9 cellular contexts compared by ENCODE assay signal in the genomic region with DNA sequence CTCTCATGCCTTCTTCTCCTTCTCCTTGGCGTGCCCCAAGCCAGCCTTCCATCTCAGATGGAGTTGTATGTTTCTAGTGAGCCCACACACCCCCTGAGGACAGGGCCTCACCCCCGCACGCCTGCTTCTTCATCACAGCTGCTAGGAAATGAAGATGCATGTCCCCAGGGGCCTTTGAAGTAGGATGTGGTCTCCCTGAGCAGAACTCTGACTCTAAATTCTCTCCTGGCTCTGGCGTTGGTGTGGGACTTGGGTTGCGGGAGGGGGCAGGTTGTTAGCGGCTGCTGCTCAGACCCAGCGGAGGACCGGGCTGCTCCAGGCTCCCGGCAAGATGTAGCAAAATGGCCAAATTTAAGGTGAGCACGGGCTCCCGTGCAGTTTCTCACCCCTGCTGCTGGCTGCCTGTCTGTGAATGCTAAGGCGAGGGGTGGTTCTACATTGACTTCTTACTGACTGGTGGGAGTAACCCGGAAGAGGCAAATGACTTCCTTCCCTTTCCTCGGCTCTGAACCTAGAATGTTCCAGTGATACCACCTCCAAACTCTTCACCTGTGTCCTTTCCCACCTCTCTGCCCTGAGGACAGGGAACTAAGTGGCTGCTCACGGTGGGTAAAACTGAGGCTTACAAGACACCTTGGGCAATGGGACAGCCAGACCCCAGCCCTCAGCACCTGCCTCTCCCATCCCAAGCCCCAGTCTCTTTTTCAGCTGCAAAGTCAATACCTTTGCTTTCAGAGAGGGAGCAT. TPM values are rescaled to one million over a fixed set of nuclear protein-coding genes. Genes with fewer than 3 reads are reported as not detected.
DNase-seq lines count a peak whose midpoint lies in the region; ATAC-seq, FAIRE-seq and TF ChIP-seq lines count a peak whose summit lies in the region.
"Had no signal": no experiment of that assay in that cellular context is flagged by ENCODE, and none has a peak within 500 bp of the region (broad histone marks: within the 10 kb centered on the region; RNA-seq: fewer than 3 reads in every experiment).

No MANE protein-coding gene starts in this region.

- intact Hi-C loops in psoas muscle (cut with DNase I): no loop called here

- H3K9me3 ChIP-seq in psoas muscle: no peaks in the 10 kb centered on the region

- in situ Hi-C loops in astrocyte of the spinal cord (cut with HindIII; ENCODE audit: low sequenced_read_pairs): no loop called here

- WGBS in psoas muscle, 3 donors: 73 to 82% (median 76%) methylated on average over 15 of the region's 15 CpGs

- DNase-seq in GM18507 (ENCODE audit: extremely low spot score, insufficient read length, low read depth): no peak
- peak; percentile 80 for DNase-seq in Jurkat, Clone E6-1 (ENCODE audit: low read depth, low spot score)
- DNase-seq in astrocyte of the spinal cord (ENCODE audit: low read depth, low spot score): peak; percentile 59
- DNase-seq in psoas muscle: no peak
- no peak for DNase-seq in occipital lobe (lab: John Stamatoyannopoulos, UW)
- DNase-seq in NK-92 treated with Interleukin-12 subunit alpha and Interleukin-12 subunit beta, amount 100 ng/mL, for 24 hours (lab: John Stamatoyannopoulos, UW): no peak
- DNase-seq: activated gamma-delta T cell had no signal

- H3K36me3 ChIP-seq in psoas muscle (ENCODE audit: insufficient read depth in 1 of 2, low read depth in 1 of 2): no peaks in the 10 kb centered on the region

- FAIRE-seq in GM18507 (lab: Jason Lieb, UNC): peak; percentile 18

- peak overlapping the region; percentile 58 for H3K27ac ChIP-seq in psoas muscle

- peaks cover 29% of the 10 kb centered on the region for H3K4me1 ChIP-seq in psoas muscle

- peak in 2 of 4 donors; percentile 2 to 4 for ATAC-seq in psoas muscle
- ATAC-seq in GM19328 (IDR thresholded peaks at IDR 0.05; ENCODE audit: unreplicated experiment): no peak
- no peak for ATAC-seq in HG02852 (IDR thresholded peaks at IDR 0.05; ENCODE audit: unreplicated experiment)

- H3K4me3 ChIP-seq in Jurkat, Clone E6-1 (ENCODE audit: low read length): peak overlapping the region; percentile 40
- H3K4me3 ChIP-seq in astrocyte of the spinal cord (ENCODE audit: low read depth, low read length) (no peak overlapping the region), psoas muscle (no peak overlapping the region)

- TF ChIP-seq CTCF in astrocyte of the spinal cord (IDR thresholded peaks at IDR 0.05; ENCODE audit: low read depth, low read length): no peak
- TF ChIP-seq CTCF in psoas muscle (IDR thresholded peaks at IDR 0.05): no peak

- H3K27me3 ChIP-seq in psoas muscle (ENCODE audit: insufficient read depth in 3 of 3, low read length in 2 of 3): no peaks in the 10 kb centered on the region

RNA-seq across cellular contexts. Expression of gene SYNJ2, which starts 8.8 kb away (rescaled TPM):
- polyA plus RNA-seq in Jurkat, Clone E6-1 (2012; ENCODE audit: insufficient read depth, insufficient read length): 21.4 TPM
- total RNA-seq in psoas muscle (10 to 100 TPM in 2 of 4 donors, 1 to 10 TPM in 2; 2.6 to 30.2 (median 12.4) TPM), occipital lobe (7.2 TPM)
- 1 to 10 TPM; 3.2 to 8.1 (median 6.1) TPM for polyA plus RNA-seq in psoas muscle

Comparison
In these comparisons a context has a peak if more than half of its experiments do, and no peak if none do; other contexts are left out.
1. DNase-seq: peak in Jurkat, Clone E6-1 (single experiment) and astrocyte of the spinal cord (single experiment); none in GM18507 (single experiment), psoas muscle (0 of 2), occipital lobe (single experiment) and NK-92 treated with Interleukin-12 subunit alpha and Interleukin-12 subunit beta, amount 100 ng/mL, for 24 hours (single experiment).